In the genomic region with DNA sequence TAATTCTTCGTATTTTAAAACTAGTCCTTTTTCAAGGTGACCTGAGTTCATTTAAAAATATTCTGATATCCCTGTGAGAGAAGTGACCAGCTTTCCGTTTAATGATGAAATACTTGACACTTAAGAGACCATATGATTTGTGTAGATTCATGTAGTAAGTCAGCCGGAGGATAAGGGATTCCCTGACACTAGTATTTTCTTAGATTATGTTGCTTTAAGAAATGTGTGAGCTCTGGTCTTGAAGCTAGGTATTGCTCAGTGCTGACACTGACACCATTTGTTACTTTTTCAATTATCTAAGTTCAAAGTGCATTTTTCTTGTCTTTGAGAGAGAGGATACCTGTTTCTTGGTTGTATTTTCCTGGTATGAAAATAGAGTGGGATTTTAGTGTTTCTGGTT, we compare ENCODE assay signal across 11 cellular contexts. TPM values are rescaled to one million over a fixed set of nuclear protein-coding genes. Genes with fewer than 3 reads are reported as not detected.
DNase-seq lines count a peak whose midpoint lies in the region; ATAC-seq and TF ChIP-seq lines count a peak whose summit lies in the region.
"Had no signal": no experiment of that assay in that cellular context is flagged by ENCODE, and none has a peak within 500 bp of the region (broad histone marks: within the 10 kb centered on the region; RNA-seq: fewer than 3 reads in every experiment).

No MANE protein-coding gene starts in this region.

- H3K27me3 ChIP-seq in Panc1 (ENCODE audit: control insufficient read depth, insufficient read depth, low read length) (no peaks in the 10 kb centered on the region), smooth muscle cell (ENCODE audit: low read depth) (no peaks in the 10 kb centered on the region)

- TF ChIP-seq POLR2A in erythroblast (IDR thresholded peaks at IDR 0.05; ENCODE audit: low read length) = no peak

- no peak for ATAC-seq in activated T-cell treated with anti-CD3 and anti-CD28 coated beads, Interleukin-2, amount 50 U/mL, for 72 hours (replicated peaks in 1 of 2)
- ATAC-seq in Panc1 = no peak

- H3K27ac ChIP-seq in Panc1 (ENCODE audit: low read length) = peak overlapping the region; percentile 52; the same call in 1 of the 2 replicates
- no peak overlapping the region for H3K27ac ChIP-seq in smooth muscle cell (ENCODE audit: low read depth)
- H3K27ac ChIP-seq: thoracic aorta had no signal

- intact Hi-C loops in Panc1 (cut with micrococcal nuclease; ENCODE audit: unreplicated experiment) = no loop called here

- no peak for TF ChIP-seq CTCF in Panc1 (IDR thresholded peaks at IDR 0.05)
- TF ChIP-seq CTCF in smooth muscle cell (IDR thresholded peaks at IDR 0.05; ENCODE audit: borderline replicate concordance, insufficient read depth, poor library complexity, severe bottlenecking) = no peak

- peak overlapping the region; percentile 98 for H3K4me2 ChIP-seq in smooth muscle cell

- peak overlapping the region; percentile 36 to 48 for H3K4me3 Mint-ChIP-seq in activated T-cell treated with anti-CD3 and anti-CD28 coated beads, Interleukin-2, amount 50 U/mL, for 72 hours

- H2AFZ ChIP-seq in smooth muscle cell (ENCODE audit: low read depth) = no peak overlapping the region

- H3K4me3 ChIP-seq in Panc1 (ENCODE audit: low read depth in 2 of 2, low read length in 2 of 2) = no peak overlapping the region
- peak overlapping the region; percentile 90 for H3K4me3 ChIP-seq in smooth muscle cell
- H3K4me3 ChIP-seq: thoracic aorta had no signal

- H4K20me1 ChIP-seq in smooth muscle cell (ENCODE audit: low read depth) = peaks cover 83% of the 10 kb centered on the region

- H3K9ac ChIP-seq in smooth muscle cell (ENCODE audit: low read depth) = no peak overlapping the region

- H3K9me3 ChIP-seq in Panc1 (ENCODE audit: control insufficient read depth, insufficient read depth, low read depth, low read length) (no peaks in the 10 kb centered on the region), smooth muscle cell (replicated peaks; ENCODE audit: low read depth) (no peaks in the 10 kb centered on the region)
- H3K9me3 ChIP-seq: thoracic aorta had no signal

- H3K79me2 ChIP-seq in smooth muscle cell (ENCODE audit: low read depth) = peaks cover 87% of the 10 kb centered on the region

- CTCF ChIA-PET in Panc1 (lab: Charles Lee) = no interaction called here

- 34% methylated on average over 3 of the region's 3 CpGs for WGBS in smooth muscle cell (ENCODE audit: low lambda C conversion rate)

- H3K9me3 Mint-ChIP-seq in activated T-cell treated with anti-CD3 and anti-CD28 coated beads, Interleukin-2, amount 50 U/mL, for 72 hours = no peaks in the 10 kb centered on the region

- H3K27me3 Mint-ChIP-seq in activated T-cell treated with anti-CD3 and anti-CD28 coated beads, Interleukin-2, amount 50 U/mL, for 72 hours (ENCODE audit: low read depth) = no peaks in the 10 kb centered on the region

- DNase-seq in activated T-cell treated with anti-CD3 and anti-CD28 coated beads, Interleukin-2, amount 50 U/mL, for 72 hours = no peak
- no peak for DNase-seq in activated T-cell treated with anti-CD3 and anti-CD28 coated beads, Interleukin-2, amount 50 U/mL, for 48 hours
- DNase-seq in Panc1 (ENCODE audit: low read depth, low spot score) = no peak
- peak; percentile 41 to 59 for DNase-seq in erythroblast (lab: John Stamatoyannopoulos, UW)
- no peak for DNase-seq in smooth muscle cell (lab: John Stamatoyannopoulos, UW; ENCODE audit: unreplicated experiment)
- no peak for DNase-seq in KBM-7
- no peak for DNase-seq in globus pallidus (ENCODE audit: low spot score)
- DNase-seq in ACHN = no peak
- DNase-seq: anterior cingulate cortex, NCI-H2029 treated with DMSO at 0.1 percent for 48 hours had no signal

- peaks cover 57% of the 10 kb centered on the region for H3K4me1 Mint-ChIP-seq in activated T-cell treated with anti-CD3 and anti-CD28 coated beads, Interleukin-2, amount 50 U/mL, for 72 hours (ENCODE audit: low read depth)

- H3K4me1 ChIP-seq in Panc1 (ENCODE audit: control insufficient read depth, insufficient read depth, low read length) (peaks cover 21% of the 10 kb centered on the region), smooth muscle cell (ENCODE audit: low read depth) (peaks cover 26% of the 10 kb centered on the region)

- peak overlapping the region; percentile 24 for H3K27ac Mint-ChIP-seq in activated T-cell treated with anti-CD3 and anti-CD28 coated beads, Interleukin-2, amount 50 U/mL, for 72 hours

- BruUV-seq in Panc1 (replicated peaks; lab: Mats Ljungman, UMichigan) = no TSS peak

- H3K36me3 ChIP-seq in Panc1 (ENCODE audit: control insufficient read depth, insufficient read depth, low read length) (peaks cover 3% of the 10 kb centered on the region; the same call in 1 of the 2 replicates), smooth muscle cell (ENCODE audit: low read depth) (no peaks in the 10 kb centered on the region)
- H3K36me3 ChIP-seq: thoracic aorta had no signal

- POLR2A ChIA-PET in Panc1 (lab: Charles Lee) = no interaction called here

- peaks cover 4 to 5% of the 10 kb centered on the region in 2 donors for H3K36me3 Mint-ChIP-seq in activated T-cell treated with anti-CD3 and anti-CD28 coated beads, Interleukin-2, amount 50 U/mL, for 72 hours (ENCODE audit: insufficient read depth in 2 of 2)

- H3F3A ChIP-seq in smooth muscle cell (ENCODE audit: low read depth) = no peaks in the 10 kb centered on the region

- in situ Hi-C loops in Panc1 (cut with HindIII; ENCODE audit: low pct_unique_long_range_greater_than_20kb, low sequenced_read_pairs) = no loop called here
- in situ Hi-C loops in KBM-7 (cut with MboI; ENCODE audit: low pct_unique_long_range_greater_than_20kb, low sequenced_read_pairs) = no loop called here
- in situ Hi-C loops in ACHN (cut with HindIII; ENCODE audit: low pct_ligation_motif_present, low pct_unique_long_range_greater_than_20kb, low sequenced_read_pairs) = no loop called here

RNA-seq across cellular contexts. Expression of a gene that starts 4.2 kb away (rescaled TPM):
- 10 to 100 TPM; 56.3 to 60.9 TPM for total RNA-seq in activated T-cell treated with anti-CD3 and anti-CD28 coated beads, Interleukin-2, amount 50 U/mL, for 72 hours
- total RNA-seq in Panc1 (2021; ENCODE audit: unreplicated experiment) = 41.6 TPM
- polyA plus RNA-seq in Panc1 (2012; ENCODE audit: insufficient read length) = 19.1 TPM
- total RNA-seq in smooth muscle cell = 46.3 and 46.4 TPM in 2 replicates
- 14.7 and 15.4 TPM in 2 replicates for polyA plus RNA-seq in smooth muscle cell

Comparison
In these comparisons a context has a peak if more than half of its experiments do, and no peak if none do; other contexts are left out.
1. DNase-seq: peak in erythroblast (2 of 2); none in activated T-cell treated with anti-CD3 and anti-CD28 coated beads, Interleukin-2, amount 50 U/mL, for 72 hours (0 of 2), activated T-cell treated with anti-CD3 and anti-CD28 coated beads, Interleukin-2, amount 50 U/mL, for 48 hours (0 of 2), Panc1 (single experiment), smooth muscle cell (single experiment), KBM-7 (single experiment), globus pallidus (single experiment) and ACHN (single experiment).